Comparison of ENCODE assay signal across 1 cellular context in the genomic region with DNA sequence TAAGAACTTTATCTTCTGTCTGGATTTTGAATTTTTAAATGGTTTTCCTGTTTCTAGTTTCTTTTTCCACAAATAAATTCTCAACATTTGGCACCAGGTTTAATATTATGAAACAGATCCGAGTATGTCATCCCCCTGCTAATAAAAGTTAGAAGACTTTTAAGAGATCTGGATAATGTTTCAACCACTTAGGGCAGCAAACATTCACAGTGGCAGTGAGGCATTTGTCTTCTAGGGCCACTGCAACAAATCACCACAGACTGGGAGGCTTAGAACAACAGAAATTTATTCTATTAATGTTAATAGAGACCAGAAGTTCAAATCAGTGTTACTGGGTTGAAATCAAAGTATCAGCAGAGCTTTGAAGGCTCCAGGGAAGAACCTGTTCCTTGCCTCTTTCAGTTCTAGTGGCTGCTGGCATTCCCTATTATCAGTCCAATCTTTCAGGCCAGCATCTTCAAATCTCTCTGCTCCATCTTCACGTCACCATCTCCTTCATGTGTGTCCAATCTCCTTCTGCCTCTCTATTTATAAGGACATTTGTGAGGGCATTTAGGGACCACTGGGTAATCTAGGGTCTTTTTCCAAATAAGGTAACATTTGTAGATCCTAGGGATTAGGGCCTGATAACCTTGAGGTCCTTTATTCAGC.
TF ChIP-seq lines count a peak whose summit lies in the region.

No MANE protein-coding gene starts in this region.

TF ChIP-seq in SK-N-SH treated with all-trans-retinoic acid at 6 μM for 48 hours, 23 proteins besides CTCF, POLR2A, EP300 and RAD21 (continued from another document):
- TF ChIP-seq CREB5 (CRISPR knock-in tag; IDR thresholded peaks at IDR 0.05; ENCODE audit: low read depth), result peak; percentile 85
- peak; percentile 55; the same call in 1 of the 2 replicates for TF ChIP-seq CSRNP3 (CRISPR knock-in tag; IDR thresholded peaks at IDR 0.05)
- TF ChIP-seq CSDC2 (CRISPR knock-in tag; IDR thresholded peaks at IDR 0.05), result no peak
- no peak for TF ChIP-seq ZNF70 (CRISPR knock-in tag; IDR thresholded peaks at IDR 0.05)
- TF ChIP-seq ARNTL (CRISPR knock-in tag; IDR thresholded peaks at IDR 0.05; ENCODE audit: borderline replicate concordance, low read depth), result no peak
- TF ChIP-seq ZFP3 (CRISPR knock-in tag; IDR thresholded peaks at IDR 0.05), result no peak
- no peak for TF ChIP-seq GLIS3 (CRISPR knock-in tag; IDR thresholded peaks at IDR 0.05)
- TF ChIP-seq RARB (CRISPR knock-in tag; IDR thresholded peaks at IDR 0.05), result 0 out of 2 replicates have a peak, but pooled peaks have one; percentile 70
- TF ChIP-seq TOX (CRISPR knock-in tag; IDR thresholded peaks at IDR 0.05; ENCODE audit: borderline replicate concordance), result peak; percentile 82
- TF ChIP-seq, protein P1, sequence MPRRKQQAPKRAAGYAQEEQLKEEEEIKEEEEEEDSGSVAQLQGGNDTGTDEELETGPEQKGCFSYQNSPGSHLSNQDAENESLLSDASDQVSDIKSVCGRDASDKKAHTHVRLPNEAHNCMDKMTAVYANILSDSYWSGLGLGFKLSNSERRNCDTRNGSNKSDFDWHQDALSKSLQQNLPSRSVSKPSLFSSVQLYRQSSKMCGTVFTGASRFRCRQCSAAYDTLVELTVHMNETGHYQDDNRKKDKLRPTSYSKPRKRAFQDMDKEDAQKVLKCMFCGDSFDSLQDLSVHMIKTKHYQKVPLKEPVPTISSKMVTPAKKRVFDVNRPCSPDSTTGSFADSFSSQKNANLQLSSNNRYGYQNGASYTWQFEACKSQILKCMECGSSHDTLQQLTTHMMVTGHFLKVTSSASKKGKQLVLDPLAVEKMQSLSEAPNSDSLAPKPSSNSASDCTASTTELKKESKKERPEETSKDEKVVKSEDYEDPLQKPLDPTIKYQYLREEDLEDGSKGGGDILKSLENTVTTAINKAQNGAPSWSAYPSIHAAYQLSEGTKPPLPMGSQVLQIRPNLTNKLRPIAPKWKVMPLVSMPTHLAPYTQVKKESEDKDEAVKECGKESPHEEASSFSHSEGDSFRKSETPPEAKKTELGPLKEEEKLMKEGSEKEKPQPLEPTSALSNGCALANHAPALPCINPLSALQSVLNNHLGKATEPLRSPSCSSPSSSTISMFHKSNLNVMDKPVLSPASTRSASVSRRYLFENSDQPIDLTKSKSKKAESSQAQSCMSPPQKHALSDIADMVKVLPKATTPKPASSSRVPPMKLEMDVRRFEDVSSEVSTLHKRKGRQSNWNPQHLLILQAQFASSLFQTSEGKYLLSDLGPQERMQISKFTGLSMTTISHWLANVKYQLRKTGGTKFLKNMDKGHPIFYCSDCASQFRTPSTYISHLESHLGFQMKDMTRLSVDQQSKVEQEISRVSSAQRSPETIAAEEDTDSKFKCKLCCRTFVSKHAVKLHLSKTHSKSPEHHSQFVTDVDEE (CRISPR knock-in tag; IDR thresholded peaks at IDR 0.05), result no peak
- TF ChIP-seq ZC3H10 (CRISPR knock-in tag; IDR thresholded peaks at IDR 0.05), result peak; percentile 83
- TF ChIP-seq, protein P2, sequence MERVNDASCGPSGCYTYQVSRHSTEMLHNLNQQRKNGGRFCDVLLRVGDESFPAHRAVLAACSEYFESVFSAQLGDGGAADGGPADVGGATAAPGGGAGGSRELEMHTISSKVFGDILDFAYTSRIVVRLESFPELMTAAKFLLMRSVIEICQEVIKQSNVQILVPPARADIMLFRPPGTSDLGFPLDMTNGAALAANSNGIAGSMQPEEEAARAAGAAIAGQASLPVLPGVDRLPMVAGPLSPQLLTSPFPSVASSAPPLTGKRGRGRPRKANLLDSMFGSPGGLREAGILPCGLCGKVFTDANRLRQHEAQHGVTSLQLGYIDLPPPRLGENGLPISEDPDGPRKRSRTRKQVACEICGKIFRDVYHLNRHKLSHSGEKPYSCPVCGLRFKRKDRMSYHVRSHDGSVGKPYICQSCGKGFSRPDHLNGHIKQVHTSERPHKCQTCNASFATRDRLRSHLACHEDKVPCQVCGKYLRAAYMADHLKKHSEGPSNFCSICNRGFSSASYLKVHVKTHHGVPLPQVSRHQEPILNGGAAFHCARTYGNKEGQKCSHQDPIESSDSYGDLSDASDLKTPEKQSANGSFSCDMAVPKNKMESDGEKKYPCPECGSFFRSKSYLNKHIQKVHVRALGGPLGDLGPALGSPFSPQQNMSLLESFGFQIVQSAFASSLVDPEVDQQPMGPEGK (CRISPR knock-in tag; IDR thresholded peaks at IDR 0.05; ENCODE audit: borderline replicate concordance), result no peak
- no peak for TF ChIP-seq ZNF565 (CRISPR knock-in tag; conservative IDR thresholded peaks at IDR 0.05; ENCODE audit: low read depth)
- no peak for TF ChIP-seq ESRRG (CRISPR knock-in tag; IDR thresholded peaks at IDR 0.05)
